ENCODE assay signal across 14 cellular contexts in the genomic region with DNA sequence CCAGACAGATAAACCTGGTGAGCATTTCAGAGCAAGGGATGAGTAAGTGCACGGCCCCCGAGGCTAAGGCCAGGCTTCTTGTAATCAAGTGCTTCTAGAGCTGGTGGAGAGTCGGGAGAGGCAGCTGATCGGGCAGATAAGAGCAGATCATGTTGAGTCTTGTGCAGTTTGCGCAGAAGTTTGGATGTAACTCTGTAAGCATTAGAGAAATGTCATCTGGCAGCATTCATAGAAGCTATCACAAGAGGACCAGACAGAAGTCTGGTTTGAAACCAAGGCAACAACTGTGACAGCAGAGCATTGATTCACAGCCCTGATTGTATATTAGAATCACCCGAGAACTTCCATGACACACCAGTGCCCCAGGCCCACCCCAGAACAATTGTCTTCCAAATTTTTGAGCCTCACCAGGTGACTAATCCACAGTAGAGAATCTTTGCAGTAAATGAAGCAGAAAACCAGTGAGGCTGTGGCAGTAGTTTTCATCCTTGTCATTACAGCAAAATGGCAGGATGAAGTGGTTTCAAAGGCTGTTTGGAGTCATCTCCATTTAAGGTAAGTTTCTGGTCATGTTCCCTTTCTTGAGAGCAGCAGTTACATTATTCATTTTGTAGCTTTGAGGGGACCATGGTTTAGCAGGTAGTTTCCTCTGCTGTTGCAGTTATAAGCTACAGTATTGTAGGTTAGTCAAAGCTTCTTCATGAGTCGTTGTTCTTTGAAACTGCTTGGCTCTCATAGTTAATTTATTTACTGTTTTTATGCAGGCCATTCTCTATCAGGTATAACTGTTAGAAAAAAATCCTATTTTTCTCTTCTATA.
A peak's percentile ranks its signal among the peaks of the same experiment; 100 is the strongest.
DNase-seq lines count a peak whose midpoint lies in the region; ATAC-seq lines count a peak whose summit lies in the region.
"Had no signal": no experiment of that assay in that cellular context is flagged by ENCODE, and none has a peak within 500 bp of the region (broad histone marks: within the 10 kb centered on the region; RNA-seq: fewer than 3 reads in every experiment).

No MANE protein-coding gene starts in this region.

- ATAC-seq in activated naive CD4-positive, alpha-beta T cell treated with anti-CD3 and anti-CD28 coated beads, Interleukin-2, amount 50 U/mL, for 72 hours: peak; percentile 11 to 80

- no peaks in the 10 kb centered on the region for H3K27me3 ChIP-seq in CD4-positive, alpha-beta memory T cell (ENCODE audit: insufficient read depth, low read length)
- H3K27me3 ChIP-seq: transverse colon had no signal

- no peak overlapping the region for H3K27ac ChIP-seq in CD4-positive, alpha-beta memory T cell (ENCODE audit: low read depth, low read length)
- H3K27ac ChIP-seq: transverse colon had no signal

- no peak for DNase-seq in activated naive CD4-positive, alpha-beta T cell treated with anti-CD3 and anti-CD28 coated beads, Interleukin-2, amount 50 U/mL, for 72 hours (ENCODE audit: low spot score in 2 of 2)
- DNase-seq in activated naive CD4-positive, alpha-beta T cell treated with anti-CD3 and anti-CD28 coated beads, Interleukin-2, amount 10 ng/mL, durations not matched to agents 7 days and 5 days: no peak
- DNase-seq in amniotic epithelial cell (ENCODE audit: low read depth): peak; percentile 67
- DNase-seq in iris pigment epithelial cell (ENCODE audit: low read depth): peak; percentile 38
- no peak for DNase-seq in stimulated activated CD4-positive, alpha-beta T cell treated with anti-CD3 and anti-CD28 coated beads, Interleukin-15, amount 100 ng/mL, for 24 hours
- DNase-seq in CD4-positive, alpha-beta memory T cell: no peak
- no peak for DNase-seq in GF-D8 (lab: John Stamatoyannopoulos, UW)
- no peak for DNase-seq in SW480 (ENCODE audit: low spot score)
- DNase-seq: activated CD8-positive, alpha-beta memory T cell treated with anti-CD3 and anti-CD28 coated beads for 24 hours; head of caudate nucleus; NCI-H1092 treated with DMSO at 0.1 percent for 48 hours; NCI-H226; SK-N-SH; transverse colon had no signal

- POLR2A ChIA-PET in CD4-positive, alpha-beta memory T cell (lab: Charles Lee; ENCODE audit: partially characterized antibody): no interaction called here

- no peaks in the 10 kb centered on the region for H3K36me3 ChIP-seq in CD4-positive, alpha-beta memory T cell (ENCODE audit: insufficient read depth, low read length)
- H3K36me3 ChIP-seq: transverse colon had no signal

- intact Hi-C loops in CD4-positive, alpha-beta memory T cell (cut with micrococcal nuclease): no loop called here

- H3K4me3 ChIP-seq in CD4-positive, alpha-beta memory T cell (ENCODE audit: low read length in 2 of 2): no peak overlapping the region
- H3K4me3 ChIP-seq: transverse colon had no signal

- no peaks in the 10 kb centered on the region for H3K4me1 Mint-ChIP-seq in activated naive CD4-positive, alpha-beta T cell treated with anti-CD3 and anti-CD28 coated beads, Interleukin-2, amount 10 ng/mL, durations not matched to agents 7 days and 5 days
- H3K4me1 Mint-ChIP-seq in CD4-positive, alpha-beta memory T cell: no peaks in the 10 kb centered on the region

- H3K27ac Mint-ChIP-seq in activated naive CD4-positive, alpha-beta T cell treated with anti-CD3 and anti-CD28 coated beads, Interleukin-2, amount 50 U/mL, for 72 hours: no peak overlapping the region
- H3K27ac Mint-ChIP-seq in activated naive CD4-positive, alpha-beta T cell treated with anti-CD3 and anti-CD28 coated beads, Interleukin-2, amount 10 ng/mL, durations not matched to agents 7 days and 5 days: no peak overlapping the region
- H3K27ac Mint-ChIP-seq in CD4-positive, alpha-beta memory T cell: no peak overlapping the region

- H3K27me3 Mint-ChIP-seq in activated naive CD4-positive, alpha-beta T cell treated with anti-CD3 and anti-CD28 coated beads, Interleukin-2, amount 10 ng/mL, durations not matched to agents 7 days and 5 days: no peaks in the 10 kb centered on the region
- peaks cover 5% of the 10 kb centered on the region in 2 donors for H3K27me3 Mint-ChIP-seq in CD4-positive, alpha-beta memory T cell

- no peaks in the 10 kb centered on the region for H3K9me3 ChIP-seq in CD4-positive, alpha-beta memory T cell (ENCODE audit: control insufficient read depth in 1 of 2, low read length in 2 of 2)
- H3K9me3 ChIP-seq: SK-N-SH, transverse colon had no signal

- CTCF ChIA-PET in activated naive CD4-positive, alpha-beta T cell treated with anti-CD3 and anti-CD28 coated beads, Interleukin-2, amount 10 ng/mL, durations not matched to agents 7 days and 5 days (lab: Charles Lee): no interaction called here
- CTCF ChIA-PET in CD4-positive, alpha-beta memory T cell (lab: Charles Lee; ENCODE audit: partially characterized antibody): no interaction called here

- no peaks in the 10 kb centered on the region for H3K36me3 Mint-ChIP-seq in activated naive CD4-positive, alpha-beta T cell treated with anti-CD3 and anti-CD28 coated beads, Interleukin-2, amount 50 U/mL, for 72 hours
- no peaks in the 10 kb centered on the region for H3K36me3 Mint-ChIP-seq in activated naive CD4-positive, alpha-beta T cell treated with anti-CD3 and anti-CD28 coated beads, Interleukin-2, amount 10 ng/mL, durations not matched to agents 7 days and 5 days
- H3K36me3 Mint-ChIP-seq in CD4-positive, alpha-beta memory T cell: no peaks in the 10 kb centered on the region

- no peaks in the 10 kb centered on the region for H3K9me3 Mint-ChIP-seq in activated naive CD4-positive, alpha-beta T cell treated with anti-CD3 and anti-CD28 coated beads, Interleukin-2, amount 50 U/mL, for 72 hours
- no peaks in the 10 kb centered on the region for H3K9me3 Mint-ChIP-seq in activated naive CD4-positive, alpha-beta T cell treated with anti-CD3 and anti-CD28 coated beads, Interleukin-2, amount 10 ng/mL, durations not matched to agents 7 days and 5 days
- H3K9me3 Mint-ChIP-seq in CD4-positive, alpha-beta memory T cell: peaks cover 0 to 2% (median 0%) of the 10 kb centered on the region in 8 donors

- H3K4me1 ChIP-seq in CD4-positive, alpha-beta memory T cell (ENCODE audit: insufficient read depth, low read length): no peaks in the 10 kb centered on the region

- no peak overlapping the region for H3K4me3 Mint-ChIP-seq in activated naive CD4-positive, alpha-beta T cell treated with anti-CD3 and anti-CD28 coated beads, Interleukin-2, amount 10 ng/mL, durations not matched to agents 7 days and 5 days
- no peak overlapping the region for H3K4me3 Mint-ChIP-seq in CD4-positive, alpha-beta memory T cell

Comparison
In these comparisons a context has a peak if more than half of its experiments do, and no peak if none do; other contexts are left out.
1. DNase-seq: peak in amniotic epithelial cell (single experiment) and iris pigment epithelial cell (single experiment); none in activated naive CD4-positive, alpha-beta T cell treated with anti-CD3 and anti-CD28 coated beads, Interleukin-2, amount 50 U/mL, for 72 hours (0 of 2), activated naive CD4-positive, alpha-beta T cell treated with anti-CD3 and anti-CD28 coated beads, Interleukin-2, amount 10 ng/mL, durations not matched to agents 7 days and 5 days (single experiment), stimulated activated CD4-positive, alpha-beta T cell treated with anti-CD3 and anti-CD28 coated beads, Interleukin-15, amount 100 ng/mL, for 24 hours (single experiment), CD4-positive, alpha-beta memory T cell (0 of 5), GF-D8 (single experiment) and SW480 (single experiment).